ENCODE assay signal across 8 cellular contexts in the genomic region with DNA sequence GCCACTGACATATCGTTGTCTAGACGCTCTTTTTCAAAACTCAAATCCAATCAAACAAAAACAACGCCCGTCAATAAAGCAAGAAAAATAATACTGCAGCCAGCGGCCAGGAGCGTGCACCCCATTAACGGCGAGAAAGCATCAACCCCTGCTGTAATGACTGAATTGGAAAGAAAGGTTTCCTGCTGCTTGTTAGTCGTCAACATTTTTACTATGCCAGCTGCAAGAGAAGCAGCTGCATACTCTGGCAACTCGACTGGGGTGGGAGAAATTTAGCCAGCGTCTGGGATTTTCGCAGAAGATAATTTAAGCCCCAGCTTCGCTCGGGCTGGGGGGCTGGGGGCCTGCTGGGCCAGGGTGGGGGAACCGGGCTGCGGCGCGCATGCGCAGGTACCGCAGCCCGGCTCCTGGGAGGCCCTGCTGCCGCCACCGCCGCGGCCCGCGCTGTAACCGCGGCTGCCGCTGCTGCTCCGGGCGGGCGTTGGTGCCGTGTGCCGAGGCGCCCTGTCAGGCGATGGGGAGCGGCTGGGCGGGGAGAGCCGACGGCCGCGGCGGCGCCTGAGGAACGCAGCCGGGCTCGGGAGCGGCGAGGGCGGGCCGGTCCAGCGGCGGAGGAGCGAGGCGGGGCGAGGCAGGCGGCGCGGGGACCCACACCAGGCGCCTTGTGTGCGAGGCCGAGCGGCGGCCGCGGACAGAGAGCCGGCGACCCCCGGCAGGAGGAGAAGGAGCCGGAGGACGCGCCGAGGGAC. TPM values are rescaled to one million over a fixed set of nuclear protein-coding genes. Genes with fewer than 3 reads are reported as not detected.
DNase-seq lines count a peak whose midpoint lies in the region; ATAC-seq and TF ChIP-seq lines count a peak whose summit lies in the region.

No MANE protein-coding gene starts in this region.

- DNase-seq in HFFc6 (peak; percentile 73), NAMALWA (ENCODE audit: low spot score) (peak; percentile 81), SW 1271 (lab: John Stamatoyannopoulos, UW) (peak; percentile 7 to 67), adipocyte (ENCODE audit: low read depth) (peak; percentile 92), left cardiac atrium (peak; percentile 82), progenitor cell of endocrine pancreas (ENCODE audit: low spot score, unreplicated experiment) (peak; percentile 65), upper lobe of right lung (peak; percentile 90)

- no peaks in the 10 kb centered on the region for H3K27me3 ChIP-seq in adipocyte (replicated peaks; ENCODE audit: control insufficient read depth, insufficient read depth, low read length)
- no peaks in the 10 kb centered on the region for H3K27me3 ChIP-seq in upper lobe of right lung

- H3K27ac Mint-ChIP-seq in HFFc6 (peak overlapping the region; percentile 90), progenitor cell of endocrine pancreas (peak overlapping the region; percentile 92)

- H3K4me3 Mint-ChIP-seq in HFFc6 (peak overlapping the region; percentile 98), progenitor cell of endocrine pancreas (ENCODE audit: low read depth) (peak overlapping the region; percentile 91)

- H3K4me1 Mint-ChIP-seq in HFFc6 (ENCODE audit: low read depth) (peaks cover 46% of the 10 kb centered on the region), progenitor cell of endocrine pancreas (ENCODE audit: low read depth) (peaks cover 19% of the 10 kb centered on the region)

- H3K27me3 Mint-ChIP-seq in HFFc6 (ENCODE audit: insufficient read depth) (peaks cover 3% of the 10 kb centered on the region; the same call in 1 of the 2 replicates), progenitor cell of endocrine pancreas (no peaks in the 10 kb centered on the region)

- H3K36me3 ChIP-seq in adipocyte (ENCODE audit: control insufficient read depth, insufficient read depth, low read length, severe bottlenecking) (no peaks in the 10 kb centered on the region), upper lobe of right lung (no peaks in the 10 kb centered on the region)

- H3K9me3 Mint-ChIP-seq in HFFc6 (no peaks in the 10 kb centered on the region), progenitor cell of endocrine pancreas (ENCODE audit: low read depth) (no peaks in the 10 kb centered on the region)

- TF ChIP-seq CTCF in HFFc6 (IDR thresholded peaks at IDR 0.05), result no peak
- TF ChIP-seq CTCF in progenitor cell of endocrine pancreas (IDR thresholded peaks at IDR 0.05; ENCODE audit: unreplicated experiment), result no peak
- no peak for TF ChIP-seq CTCF in upper lobe of right lung (IDR thresholded peaks at IDR 0.05)

- H3K9me3 ChIP-seq in adipocyte (ENCODE audit: control insufficient read depth, low read length) (no peaks in the 10 kb centered on the region), upper lobe of right lung (no peaks in the 10 kb centered on the region)

- peak overlapping the region; percentile 97 for H3K9ac ChIP-seq in adipocyte (ENCODE audit: low read length)

- H3K4me3 ChIP-seq in adipocyte (ENCODE audit: low read length), result peak overlapping the region; percentile 94
- peak overlapping the region; percentile 82 for H3K4me3 ChIP-seq in upper lobe of right lung

- intact Hi-C loops in left cardiac atrium (cut with DNase I) (no loop called here), upper lobe of right lung (cut with DNase I) (no loop called here)

- ATAC-seq in left cardiac atrium (peak; percentile 85 to 88), upper lobe of right lung (peak; percentile 90)

- H3K36me3 Mint-ChIP-seq in HFFc6 (ENCODE audit: low read depth) (peaks cover 12% of the 10 kb centered on the region), progenitor cell of endocrine pancreas (ENCODE audit: insufficient read depth) (no peaks in the 10 kb centered on the region)

- H3K27ac ChIP-seq in upper lobe of right lung, result peak overlapping the region; percentile 94

- H3K4me1 ChIP-seq in adipocyte (ENCODE audit: control insufficient read depth, insufficient read depth, low read length) (peaks cover 12% of the 10 kb centered on the region), upper lobe of right lung (peaks cover 10% of the 10 kb centered on the region)

- TF ChIP-seq POLR2A in GM10847 (IDR thresholded peaks at IDR 0.05; ENCODE audit: extremely low read depth, insufficient read length), result peak; percentile 88

RNA-seq across cellular contexts. Expression of a gene that starts 0.7 kb away (rescaled TPM):
- 10 to 100 TPM; 29.5 to 36.2 (median 32.1) TPM for total RNA-seq in HFFc6 (2021; fragmentation: NEBNext Ultra II Directional; extraction: Animal tissue kit (Norgen Biotek cat#: 25700))
- 10 to 100 TPM; 10.6 to 13.0 TPM for total RNA-seq in left cardiac atrium
- 43.0 and 43.7 TPM in 2 replicates for total RNA-seq in progenitor cell of endocrine pancreas
- total RNA-seq in upper lobe of right lung, result 22.1 TPM

Comparison
In these comparisons a context has a peak if more than half of its experiments do, and no peak if none do; other contexts are left out.
1. Peak in every context shown above with its lines: DNase-seq, ATAC-seq, H3K4me3 ChIP-seq and H3K27ac ChIP-seq.
2. DNase-seq: peak in every context shown above with its lines; median percentile 92 in adipocyte; 90 in upper lobe of right lung; 82 in left cardiac atrium; 81 in NAMALWA; 73 in HFFc6; 65 in progenitor cell of endocrine pancreas; 37 in SW 1271.